ENCODE assay signal across 8 cellular contexts in the genomic region with DNA sequence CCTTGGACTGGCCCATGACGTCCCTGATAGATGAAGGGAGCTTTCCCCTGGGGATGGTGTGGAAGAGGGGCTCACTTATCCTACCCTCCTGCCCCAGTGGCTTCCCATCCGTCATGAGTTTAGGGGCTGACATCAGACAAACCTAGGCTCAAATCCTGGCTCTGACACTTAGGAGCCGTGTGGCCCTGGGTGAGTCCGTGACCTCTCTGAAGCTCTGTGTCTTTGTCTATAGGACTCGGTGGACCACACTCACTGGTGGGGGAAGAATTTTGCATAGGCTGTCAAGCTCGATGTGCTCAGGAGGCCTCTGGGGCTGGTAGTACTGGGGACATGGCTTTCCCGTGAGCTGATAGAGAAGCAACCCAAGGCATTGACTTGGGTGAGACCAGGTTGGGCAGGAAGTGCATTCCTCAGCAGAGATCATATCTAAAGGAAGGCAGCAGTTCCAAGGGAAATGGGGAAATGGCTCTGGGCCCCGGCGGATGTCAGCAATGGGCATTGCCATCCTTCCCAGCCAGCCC. TPM values are rescaled to one million over a fixed set of nuclear protein-coding genes. Genes with fewer than 3 reads are reported as not detected.
DNase-seq lines count a peak whose midpoint lies in the region; ATAC-seq and TF ChIP-seq lines count a peak whose summit lies in the region.

No MANE protein-coding gene starts in this region.

- no peaks in the 10 kb centered on the region for H3K36me3 ChIP-seq in upper lobe of left lung

- peak; percentile 5 for ATAC-seq in left lobe of liver
- peak in 1 of 2 donors; percentile 34 for ATAC-seq in upper lobe of left lung (ENCODE audit: low FRiP score in 2 of 2)

- H3K4me1 Mint-ChIP-seq in HFFc6 (ENCODE audit: low read depth), result peaks cover 19% of the 10 kb centered on the region
- peaks cover 24% of the 10 kb centered on the region for H3K4me1 Mint-ChIP-seq in activated T-helper 1 cell treated with anti-CD3 and anti-CD28 coated beads, Interleukin-12 subunit alpha, Interleukin-12 subunit beta, Interleukin-2, Interleukin-4 antibody, amounts not matched to agents 30 ng/mL and 10 ng/mL and 1 ng/mL, durations not matched to agents 14 hours and 24 hours and 36 hours (ENCODE audit: low read depth)

- 45 to 48% methylated on average over 6 to 9 of the region's 9 CpGs for WGBS in upper lobe of left lung, 2 donors

- DNase-seq in HFFc6 (peak; percentile 10), left lobe of liver (ENCODE audit: low spot score) (no peak), upper lobe of left lung (peak in 1 of 2 donors; percentile 54), DMS153 treated with DMSO at 0.1 percent for 48 hours (lab: John Stamatoyannopoulos, UW; ENCODE audit: unreplicated experiment) (no peak), kidney glomerular epithelial cell (lab: John Stamatoyannopoulos, UW) (no peak), KG1 (lab: John Stamatoyannopoulos, UW) (no peak)
- no peak for DNase-seq in activated T-helper 1 cell treated with anti-CD3 and anti-CD28 coated beads, Interleukin-12 subunit alpha, Interleukin-12 subunit beta, Interleukin-2, Interleukin-4 antibody, amounts not matched to agents 30 ng/mL and 10 ng/mL and 1 ng/mL, durations not matched to agents 14 hours and 24 hours and 36 hours (ENCODE audit: low spot score)

- peak overlapping the region in 3 of 4 donors; percentile 72 to 99 (median 99) for H3K4me3 ChIP-seq in upper lobe of left lung

- H3K9me3 Mint-ChIP-seq in HFFc6, result no peaks in the 10 kb centered on the region
- no peaks in the 10 kb centered on the region for H3K9me3 Mint-ChIP-seq in activated T-helper 1 cell treated with anti-CD3 and anti-CD28 coated beads, Interleukin-12 subunit alpha, Interleukin-12 subunit beta, Interleukin-2, Interleukin-4 antibody, amounts not matched to agents 30 ng/mL and 10 ng/mL and 1 ng/mL, durations not matched to agents 14 hours and 24 hours and 36 hours

- H3K27ac ChIP-seq in C4-2B, result peak overlapping the region; percentile 29
- peak overlapping the region; percentile 90 to 98 (median 95) for H3K27ac ChIP-seq in upper lobe of left lung

- H3K4me3 Mint-ChIP-seq in HFFc6, result peak overlapping the region; percentile 86; the same call in 1 of the 2 replicates
- peak overlapping the region; percentile 99 for H3K4me3 Mint-ChIP-seq in activated T-helper 1 cell treated with anti-CD3 and anti-CD28 coated beads, Interleukin-12 subunit alpha, Interleukin-12 subunit beta, Interleukin-2, Interleukin-4 antibody, amounts not matched to agents 30 ng/mL and 10 ng/mL and 1 ng/mL, durations not matched to agents 14 hours and 24 hours and 36 hours

- TF ChIP-seq POLR2A in upper lobe of left lung (IDR thresholded peaks at IDR 0.05), result no peak

- no peak for TF ChIP-seq EP300 in upper lobe of left lung (IDR thresholded peaks at IDR 0.05)

- no peaks in the 10 kb centered on the region for H3K9me3 ChIP-seq in upper lobe of left lung

- peaks cover 3% of the 10 kb centered on the region; the same call in 1 of the 2 replicates for H3K27me3 Mint-ChIP-seq in HFFc6 (ENCODE audit: insufficient read depth)
- peaks cover 5% of the 10 kb centered on the region for H3K27me3 Mint-ChIP-seq in activated T-helper 1 cell treated with anti-CD3 and anti-CD28 coated beads, Interleukin-12 subunit alpha, Interleukin-12 subunit beta, Interleukin-2, Interleukin-4 antibody, amounts not matched to agents 30 ng/mL and 10 ng/mL and 1 ng/mL, durations not matched to agents 14 hours and 24 hours and 36 hours (ENCODE audit: insufficient read depth)

- 0 out of 2 replicates have a peak, but pooled peaks cover 4% of the 10 kb centered on the region for H3K36me3 Mint-ChIP-seq in HFFc6 (ENCODE audit: low read depth)
- peaks cover 8% of the 10 kb centered on the region for H3K36me3 Mint-ChIP-seq in activated T-helper 1 cell treated with anti-CD3 and anti-CD28 coated beads, Interleukin-12 subunit alpha, Interleukin-12 subunit beta, Interleukin-2, Interleukin-4 antibody, amounts not matched to agents 30 ng/mL and 10 ng/mL and 1 ng/mL, durations not matched to agents 14 hours and 24 hours and 36 hours (ENCODE audit: low read depth)

- no peaks in the 10 kb centered on the region for H3K27me3 ChIP-seq in upper lobe of left lung

- peak overlapping the region; percentile 66 for H3K27ac Mint-ChIP-seq in HFFc6
- H3K27ac Mint-ChIP-seq in activated T-helper 1 cell treated with anti-CD3 and anti-CD28 coated beads, Interleukin-12 subunit alpha, Interleukin-12 subunit beta, Interleukin-2, Interleukin-4 antibody, amounts not matched to agents 30 ng/mL and 10 ng/mL and 1 ng/mL, durations not matched to agents 14 hours and 24 hours and 36 hours, result peak overlapping the region; percentile 100

- intact Hi-C loops in activated T-helper 1 cell treated with anti-CD3 and anti-CD28 coated beads, Interleukin-12 subunit alpha, Interleukin-12 subunit beta, Interleukin-2, Interleukin-4 antibody, amounts not matched to agents 30 ng/mL and 10 ng/mL and 1 ng/mL, durations not matched to agents 14 hours and 24 hours and 36 hours (cut with micrococcal nuclease), result loop anchor here (1.0 kb wide), 2 partner anchors 23 to 98 kb away; no protein-coding TSS in a partner anchor

- peaks cover 32 to 46% (median 43%) of the 10 kb centered on the region in 4 donors for H3K4me1 ChIP-seq in upper lobe of left lung

- TF ChIP-seq CTCF in C4-2B (conservative IDR thresholded peaks at IDR 0.05) (no peak), HFFc6 (IDR thresholded peaks at IDR 0.05) (no peak), upper lobe of left lung (IDR thresholded peaks at IDR 0.05) (no peak)

RNA-seq across cellular contexts. Expression of a gene that starts 17.4 kb away (rescaled TPM):
- total RNA-seq in HFFc6 (2021; fragmentation: NEBNext Ultra II Directional; extraction: Animal tissue kit (Norgen Biotek cat#: 25700)), result 1 to 10 TPM in 1 of 6 experiments, under 1 TPM in 2, not detected in 3; 0.12 to 1.3 (median 0.59) TPM
- not detected in 2 replicates for total RNA-seq in activated T-helper 1 cell treated with anti-CD3 and anti-CD28 coated beads, Interleukin-12 subunit alpha, Interleukin-12 subunit beta, Interleukin-2, Interleukin-4 antibody, amounts not matched to agents 30 ng/mL and 10 ng/mL and 1 ng/mL, durations not matched to agents 14 hours and 24 hours and 36 hours
- total RNA-seq in left lobe of liver (1.0 TPM), upper lobe of left lung (10 to 100 TPM; 35.1 to 63.1 (median 45.7) TPM)

RNA-seq across cellular contexts. Expression of a gene that starts 20.8 kb away (rescaled TPM):
- total RNA-seq in HFFc6 (2021; fragmentation: NEBNext Ultra II Directional; extraction: Animal tissue kit (Norgen Biotek cat#: 25700)), result 100 to 1,000 TPM; 156 to 190 (median 166) TPM
- 92.9 and 94.4 TPM in 2 replicates for total RNA-seq in activated T-helper 1 cell treated with anti-CD3 and anti-CD28 coated beads, Interleukin-12 subunit alpha, Interleukin-12 subunit beta, Interleukin-2, Interleukin-4 antibody, amounts not matched to agents 30 ng/mL and 10 ng/mL and 1 ng/mL, durations not matched to agents 14 hours and 24 hours and 36 hours
- total RNA-seq in left lobe of liver (12.9 TPM), upper lobe of left lung (100 to 1,000 TPM; 117 to 333 (median 197) TPM)

RNA-seq across cellular contexts. Expression of a gene that starts 35.7 kb away (rescaled TPM):
- 10 to 100 TPM in 5 of 6 experiments, 1 to 10 TPM in 1; 8.0 to 14.7 (median 13.2) TPM for total RNA-seq in HFFc6 (2021; fragmentation: NEBNext Ultra II Directional; extraction: Animal tissue kit (Norgen Biotek cat#: 25700))
- 40.1 and 42.1 TPM in 2 replicates for total RNA-seq in activated T-helper 1 cell treated with anti-CD3 and anti-CD28 coated beads, Interleukin-12 subunit alpha, Interleukin-12 subunit beta, Interleukin-2, Interleukin-4 antibody, amounts not matched to agents 30 ng/mL and 10 ng/mL and 1 ng/mL, durations not matched to agents 14 hours and 24 hours and 36 hours
- 1.3 TPM for total RNA-seq in left lobe of liver
- total RNA-seq in upper lobe of left lung, result 10 to 100 TPM in 5 of 6 donors, 1 to 10 TPM in 1; 2.1 to 21.3 (median 15.9) TPM

RNA-seq across cellular contexts. Expression of a gene that starts 38.7 kb away (rescaled TPM):
- 10 to 100 TPM; 12.8 to 20.2 (median 17.5) TPM for total RNA-seq in HFFc6 (2021; fragmentation: NEBNext Ultra II Directional; extraction: Animal tissue kit (Norgen Biotek cat#: 25700))
- 91.1 and 91.8 TPM in 2 replicates for total RNA-seq in activated T-helper 1 cell treated with anti-CD3 and anti-CD28 coated beads, Interleukin-12 subunit alpha, Interleukin-12 subunit beta, Interleukin-2, Interleukin-4 antibody, amounts not matched to agents 30 ng/mL and 10 ng/mL and 1 ng/mL, durations not matched to agents 14 hours and 24 hours and 36 hours
- 10.4 TPM for total RNA-seq in left lobe of liver
- total RNA-seq in upper lobe of left lung, result 10 to 100 TPM; 13.1 to 74.4 (median 24.5) TPM

RNA-seq across cellular contexts. Expression of a gene that starts 49.6 kb away (rescaled TPM):
- 100 to 1,000 TPM; 227 to 298 (median 277) TPM for total RNA-seq in HFFc6 (2021; fragmentation: NEBNext Ultra II Directional; extraction: Animal tissue kit (Norgen Biotek cat#: 25700))
- total RNA-seq in activated T-helper 1 cell treated with anti-CD3 and anti-CD28 coated beads, Interleukin-12 subunit alpha, Interleukin-12 subunit beta, Interleukin-2, Interleukin-4 antibody, amounts not matched to agents 30 ng/mL and 10 ng/mL and 1 ng/mL, durations not matched to agents 14 hours and 24 hours and 36 hours, result 536 and 558 TPM in 2 replicates
- 57.1 TPM for total RNA-seq in left lobe of liver
- total RNA-seq in upper lobe of left lung, result 100 to 1,000 TPM; 121 to 193 (median 169) TPM

Comparison
In these comparisons a context has a peak if more than half of its experiments do, and no peak if none do; other contexts are left out.
1. RNA of a gene that starts 17.4 kb away (total RNA-seq): 35.1 to 63.1 TPM in upper lobe of left lung; 1.0 TPM in left lobe of liver (single experiment), 0.12 to 1.3 TPM in HFFc6 and not detected in activated T-helper 1 cell treated with anti-CD3 and anti-CD28 coated beads, Interleukin-12 subunit alpha, Interleukin-12 subunit beta, Interleukin-2, Interleukin-4 antibody, amounts not matched to agents 30 ng/mL and 10 ng/mL and 1 ng/mL, durations not matched to agents 14 hours and 24 hours and 36 hours; every median in the first group is over 10 times any median in the second.